In the genomic region with DNA sequence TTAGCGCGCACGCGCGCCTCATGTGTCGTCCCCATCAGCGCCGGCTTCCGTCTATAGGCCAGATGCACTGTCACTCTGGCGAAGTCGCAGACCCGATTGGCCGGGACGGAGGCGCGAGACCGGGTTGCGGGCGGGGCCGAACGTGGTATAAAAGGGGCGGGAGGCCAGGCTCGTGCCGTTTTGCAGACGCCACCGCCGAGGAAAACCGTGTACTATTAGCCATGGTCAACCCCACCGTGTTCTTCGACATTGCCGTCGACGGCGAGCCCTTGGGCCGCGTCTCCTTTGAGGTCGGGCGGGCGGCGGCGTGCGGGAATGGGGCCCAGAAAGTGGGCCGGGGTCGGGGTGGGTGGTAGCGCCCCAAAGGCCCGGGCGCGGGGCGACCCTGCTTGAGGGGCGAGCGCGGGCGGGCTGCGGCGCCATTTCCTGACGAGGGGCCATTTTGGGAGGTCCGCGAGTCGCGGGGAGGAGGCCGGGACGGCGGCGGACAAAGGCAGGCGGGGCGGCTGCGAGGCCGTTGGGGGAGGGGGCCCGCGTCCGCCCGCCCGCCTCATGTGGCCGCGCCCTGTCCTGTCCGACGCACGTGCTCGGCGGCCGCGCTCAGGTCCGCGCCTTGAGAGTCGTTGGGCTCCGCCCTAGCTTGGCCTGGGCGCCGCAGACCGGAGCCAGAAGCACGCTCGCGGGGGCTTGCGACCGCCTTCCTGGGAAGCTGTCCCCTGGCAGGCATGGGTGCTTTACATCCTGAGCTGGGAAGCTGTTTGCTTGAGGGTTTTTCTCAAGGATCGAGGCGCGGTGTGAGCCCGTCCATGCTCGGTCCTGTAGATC, we compare ENCODE assay signal across 8 cellular contexts. TPM values are rescaled to one million over a fixed set of nuclear protein-coding genes. Genes with fewer than 3 reads are reported as not detected.
DNase-seq lines count a peak whose midpoint lies in the region; ATAC-seq and TF ChIP-seq lines count a peak whose summit lies in the region.

A gene (plus strand): TSS at position 178 of the 825 bp plus-strand sequence. CDS start 44 bp downstream, at position 222.

- peaks cover 42% of the 10 kb centered on the region for H3K79me2 ChIP-seq in smooth muscle cell (ENCODE audit: low read depth)

- intact Hi-C loops in activated B cell treated with CpG ODN at 0.5 μM for 24 hours (cut with micrococcal nuclease) = loop anchor here (1.0 to 2.0 kb wide), 14 partner anchors 28 to 314 kb away; a partner anchor contains a TSS

- CTCF ChIA-PET in activated B cell treated with CpG ODN at 0.5 μM for 24 hours (lab: Charles Lee) = interaction anchor here (0.6 to 2.7 kb wide), 3 partner anchors 51 to 190 kb away, joined by 4 to 13 read pairs (median 4); a partner anchor contains a TSS

- WGBS in smooth muscle cell (ENCODE audit: low lambda C conversion rate) = 1% methylated on average over 59 of the region's 99 CpGs

- TF ChIP-seq CTCF in activated B cell treated with CpG ODN at 0.5 μM for 24 hours (IDR thresholded peaks at IDR 0.05) = no peak
- TF ChIP-seq CTCF in cardiac fibroblast (IDR thresholded peaks at IDR 0.05; ENCODE audit: low read depth, low read length) = no peak
- no peak for TF ChIP-seq CTCF in smooth muscle cell (IDR thresholded peaks at IDR 0.05; ENCODE audit: borderline replicate concordance, insufficient read depth, poor library complexity, severe bottlenecking)

- DNase-seq in AG08395 (ENCODE audit: low spot score) (peak; percentile 100), NCI-H345 (lab: John Stamatoyannopoulos, UW) (peak; percentile 99), activated B cell treated with CpG ODN at 0.5 μM for 24 hours (peak; percentile 96), cardiac fibroblast (ENCODE audit: low read depth in 2 of 2) (peak; percentile 99), iPS-NIHi7 (ENCODE audit: extremely low spot score) (peak; percentile 100), smooth muscle cell (lab: John Stamatoyannopoulos, UW; ENCODE audit: unreplicated experiment) (peak; percentile 82)

- H3K9me3 ChIP-seq in smooth muscle cell (replicated peaks; ENCODE audit: low read depth) = no peaks in the 10 kb centered on the region

- H3K4me1 Mint-ChIP-seq in activated B cell treated with CpG ODN at 0.5 μM for 24 hours = peaks cover 37% of the 10 kb centered on the region

- H3K4me3 ChIP-seq in cardiac fibroblast (replicated peaks in 1 of 2; ENCODE audit: low read depth in 2 of 2, low read length in 2 of 2) (peak within 1 kb of the TSS; percentile 89 to 91), smooth muscle cell (peak within 1 kb of the TSS; percentile 72)

- H3K27me3 ChIP-seq in smooth muscle cell (ENCODE audit: low read depth) = no peaks in the 10 kb centered on the region

- POLR2A ChIA-PET in activated B cell treated with CpG ODN at 0.5 μM for 24 hours (lab: Charles Lee) = interaction anchor here (0.6 to 5.4 kb wide), 26 partner anchors 10 to 223 kb away, joined by 3 to 77 read pairs (median 4); a partner anchor contains a TSS

- H4K20me1 ChIP-seq in smooth muscle cell (ENCODE audit: low read depth) = peaks cover 46% of the 10 kb centered on the region

- H3K27ac ChIP-seq in smooth muscle cell (ENCODE audit: low read depth) = peak within 1 kb of the TSS; percentile 99

- H3K4me2 ChIP-seq in smooth muscle cell = peak within 1 kb of the TSS; percentile 88

- no peaks in the 10 kb centered on the region for H3K27me3 Mint-ChIP-seq in activated B cell treated with CpG ODN at 0.5 μM for 24 hours

- peaks cover 14% of the 10 kb centered on the region for H3K4me1 ChIP-seq in smooth muscle cell (ENCODE audit: low read depth)

- H3K9me3 Mint-ChIP-seq in activated B cell treated with CpG ODN at 0.5 μM for 24 hours = no peaks in the 10 kb centered on the region

- H3K4me3 Mint-ChIP-seq in activated B cell treated with CpG ODN at 0.5 μM for 24 hours = peak within 1 kb of the TSS; percentile 97

- H3K27ac Mint-ChIP-seq in activated B cell treated with CpG ODN at 0.5 μM for 24 hours = peak within 1 kb of the TSS; percentile 96

- H2AFZ ChIP-seq in smooth muscle cell (ENCODE audit: low read depth) = peak within 1 kb of the TSS; percentile 97

- ATAC-seq in HG03175 (IDR thresholded peaks at IDR 0.05; ENCODE audit: unreplicated experiment) (peak; percentile 87), activated B cell treated with CpG ODN at 0.5 μM for 24 hours (ENCODE audit: low read depth) (peak; percentile 86)

- peak within 1 kb of the TSS; percentile 97 for H3K9ac ChIP-seq in smooth muscle cell (ENCODE audit: low read depth)

- in situ Hi-C loops in GM18951 (cut with MboI; ENCODE audit: low sequenced_read_pairs, unreplicated experiment) = no loop called here

- peak; percentile 99 for TF ChIP-seq POLR2A in GM18951 (IDR thresholded peaks at IDR 0.05; ENCODE audit: extremely low read depth, insufficient read depth, insufficient read length)

- H3F3A ChIP-seq in smooth muscle cell (ENCODE audit: low read depth) = peaks cover 27% of the 10 kb centered on the region

- peaks cover 4% of the 10 kb centered on the region for H3K36me3 ChIP-seq in smooth muscle cell (ENCODE audit: low read depth)

- peaks cover 45% of the 10 kb centered on the region for H3K36me3 Mint-ChIP-seq in activated B cell treated with CpG ODN at 0.5 μM for 24 hours (ENCODE audit: low read depth)

RNA-seq across cellular contexts. Expression of the gene that starts here (rescaled TPM):
- total RNA-seq in activated B cell treated with CpG ODN at 0.5 μM for 24 hours (1,411 and 1,534 TPM in 2 replicates), smooth muscle cell (3,153 and 3,434 TPM in 2 replicates)
- 2,853 and 2,990 TPM in 2 replicates for polyA plus RNA-seq in smooth muscle cell

Comparison
In these comparisons a context has a peak if more than half of its experiments do, and no peak if none do; other contexts are left out.
1. Peak in every context shown above with its lines: DNase-seq, ATAC-seq, H3K4me3 ChIP-seq and H3K27ac ChIP-seq.